ENCODE assay signal across 10 cellular contexts in the genomic region with DNA sequence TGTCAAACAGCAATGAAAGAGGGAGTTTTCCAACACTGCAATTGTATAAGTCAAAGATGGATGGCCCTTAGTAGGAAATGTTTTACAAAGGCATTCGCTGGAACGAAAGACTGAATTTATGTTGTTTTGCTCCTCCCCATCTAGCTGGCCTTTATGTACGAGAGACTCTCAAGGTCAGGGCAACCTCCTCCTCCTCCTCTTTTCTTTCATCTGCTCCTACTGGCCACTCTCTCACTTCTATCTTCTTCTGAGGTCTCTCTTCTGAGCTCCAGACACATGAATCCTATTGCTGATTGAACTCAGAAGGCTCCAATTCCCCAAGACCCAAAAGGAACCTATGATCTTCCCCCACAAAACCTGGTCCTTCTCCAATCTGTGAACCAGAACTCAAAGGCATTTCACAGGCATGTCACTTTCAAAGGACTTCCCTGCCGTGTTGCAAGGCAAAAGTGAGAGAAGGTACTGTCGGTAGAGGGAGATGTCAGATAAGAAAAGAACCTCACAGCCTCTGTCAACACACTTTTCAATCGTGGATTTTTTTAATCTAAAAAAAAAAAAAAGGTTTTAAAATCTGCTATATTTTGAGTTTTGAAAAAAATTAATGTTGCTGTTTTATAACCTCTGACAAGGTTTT. TPM values are rescaled to one million over a fixed set of nuclear protein-coding genes. Genes with fewer than 3 reads are reported as not detected.
DNase-seq lines count a peak whose midpoint lies in the region; ATAC-seq and TF ChIP-seq lines count a peak whose summit lies in the region.
"Had no signal": no experiment of that assay in that cellular context is flagged by ENCODE, and none has a peak within 500 bp of the region (broad histone marks: within the 10 kb centered on the region; RNA-seq: fewer than 3 reads in every experiment).

No MANE protein-coding gene starts in this region.

- H3K18ac ChIP-seq in neuronal stem cell (ENCODE audit: low read length) = no peak overlapping the region

- no peak overlapping the region for H3K4ac ChIP-seq in neuronal stem cell (ENCODE audit: low read length)

- H3K9me3 ChIP-seq in neuronal stem cell (replicated peaks in 1 of 2; ENCODE audit: control insufficient read depth in 2 of 2, insufficient read depth in 1 of 2, low read depth in 1 of 2, low read length in 2 of 2) = no peaks in the 10 kb centered on the region
- H3K9me3 ChIP-seq: Caco-2 had no signal

- H3K9ac ChIP-seq in neuronal stem cell (ENCODE audit: low read depth, low read length, poor library complexity) = no peak overlapping the region

- no peak overlapping the region for H2AK5ac ChIP-seq in neuronal stem cell (ENCODE audit: low read depth, low read length)

- no peak overlapping the region for H3K14ac ChIP-seq in neuronal stem cell (ENCODE audit: low read length)

- no peak overlapping the region for H2BK15ac ChIP-seq in neuronal stem cell (ENCODE audit: low read length)

- H3K36me3 ChIP-seq in neuronal stem cell (replicated peaks in 1 of 2; ENCODE audit: control insufficient read depth in 2 of 2, insufficient read depth in 2 of 2, low read length in 2 of 2) = no peaks in the 10 kb centered on the region

- DNase-seq in NCI-H1694 treated with DMSO at 0.1 percent for 48 hours (lab: John Stamatoyannopoulos, UW) = peak; percentile 13
- no peak for DNase-seq in NCI-H1694 (lab: John Stamatoyannopoulos, UW)
- peak; percentile 16 for DNase-seq in NCI-H2196 treated with DMSO at 0.1 percent for 48 hours (lab: John Stamatoyannopoulos, UW; ENCODE audit: unreplicated experiment)
- DNase-seq in cerebellum (ENCODE audit: low spot score) = peak; percentile 62
- peak; percentile 27 for DNase-seq in neuronal stem cell (ENCODE audit: low spot score)
- no peak for DNase-seq in activated CD8-positive, alpha-beta T cell treated with anti-CD3 and anti-CD28 coated beads for 36 hours
- DNase-seq: naive B cell had no signal

- peaks cover 14% of the 10 kb centered on the region for H3K27me3 Mint-ChIP-seq in activated CD8-positive, alpha-beta T cell treated with anti-CD3 and anti-CD28 coated beads for 36 hours

- CTCF ChIA-PET in activated CD8-positive, alpha-beta T cell treated with anti-CD3 and anti-CD28 coated beads for 36 hours (lab: Charles Lee) = interaction anchor here (0.9 to 5.1 kb wide), 3 partner anchors 12 to 309 kb away, joined by 3 to 23 read pairs (median 4); no protein-coding TSS in a partner anchor

- POLR2A ChIA-PET in activated CD8-positive, alpha-beta T cell treated with anti-CD3 and anti-CD28 coated beads for 36 hours (lab: Charles Lee) = no interaction called here

- no CpG with 5 or more reads among the region's 6 CpGs for WGBS in neuronal stem cell (ENCODE audit: extremely low coverage in 2 of 2, insufficient read length in 2 of 2, insufficient replicate concordance in 1 of 2), 2 donors

- no peak for TF ChIP-seq CTCF in activated CD8-positive, alpha-beta T cell treated with anti-CD3 and anti-CD28 coated beads for 36 hours (IDR thresholded peaks at IDR 0.05)

- no peak overlapping the region for H3K23ac ChIP-seq in neuronal stem cell (ENCODE audit: low read depth, low read length, poor library complexity)

- no peaks in the 10 kb centered on the region for H3K79me1 ChIP-seq in neuronal stem cell (ENCODE audit: low read depth, low read length)

- no peaks in the 10 kb centered on the region for H3K4me1 Mint-ChIP-seq in activated CD8-positive, alpha-beta T cell treated with anti-CD3 and anti-CD28 coated beads for 36 hours (ENCODE audit: low read depth)
- H3K4me1 Mint-ChIP-seq: naive B cell had no signal

- no peak overlapping the region for H4K91ac ChIP-seq in neuronal stem cell (ENCODE audit: low read depth, low read length, poor library complexity)

- H3K27me3 ChIP-seq in neuronal stem cell (ENCODE audit: control insufficient read depth in 3 of 3, insufficient read depth in 3 of 3, low read depth in 1 of 3, low read length in 3 of 3) = peaks cover 0 to 24% (median 0%) of the 10 kb centered on the region in 3 experiments

- H3K4me3 Mint-ChIP-seq in activated CD8-positive, alpha-beta T cell treated with anti-CD3 and anti-CD28 coated beads for 36 hours = no peak overlapping the region
- H3K4me3 Mint-ChIP-seq: naive B cell had no signal

- H2BK12ac ChIP-seq in neuronal stem cell (ENCODE audit: low read length) = no peak overlapping the region

- no peak overlapping the region for H2BK120ac ChIP-seq in neuronal stem cell (ENCODE audit: low read depth, low read length)

- no peak overlapping the region for H3K27ac Mint-ChIP-seq in activated CD8-positive, alpha-beta T cell treated with anti-CD3 and anti-CD28 coated beads for 36 hours

- no peak overlapping the region for H3K27ac ChIP-seq in neuronal stem cell (replicated peaks; ENCODE audit: low read length)

- intact Hi-C loops in activated CD8-positive, alpha-beta T cell treated with anti-CD3 and anti-CD28 coated beads for 36 hours (cut with micrococcal nuclease) = loop anchor here (10.0 kb wide), 1 partner anchor 122 kb away; no protein-coding TSS in a partner anchor

- no peaks in the 10 kb centered on the region for H3K4me1 ChIP-seq in neuronal stem cell (ENCODE audit: control insufficient read depth in 2 of 2, insufficient read depth in 1 of 2, low read depth in 1 of 2, low read length in 2 of 2)
- H3K4me1 ChIP-seq: Caco-2 had no signal

- no peak overlapping the region for H4K8ac ChIP-seq in neuronal stem cell (ENCODE audit: low read depth, low read length)

- H2BK5ac ChIP-seq in neuronal stem cell (ENCODE audit: low read length) = no peak overlapping the region

- no peaks in the 10 kb centered on the region for H3K36me3 Mint-ChIP-seq in activated CD8-positive, alpha-beta T cell treated with anti-CD3 and anti-CD28 coated beads for 36 hours (ENCODE audit: low read depth)
- H3K36me3 Mint-ChIP-seq: naive B cell had no signal

- no peak overlapping the region for H3K4me2 ChIP-seq in neuronal stem cell (ENCODE audit: insufficient read depth, low read length, poor library complexity, severe bottlenecking)

- H3K4me3 ChIP-seq in neuronal stem cell (ENCODE audit: low read length in 2 of 2) = no peak overlapping the region

- H2AFZ ChIP-seq in neuronal stem cell (ENCODE audit: low read length) = peak overlapping the region; percentile 68

- no peaks in the 10 kb centered on the region for H3K9me3 Mint-ChIP-seq in activated CD8-positive, alpha-beta T cell treated with anti-CD3 and anti-CD28 coated beads for 36 hours

- ATAC-seq in GM19328 (IDR thresholded peaks at IDR 0.05; ENCODE audit: unreplicated experiment) = no peak
- no peak for ATAC-seq in GM18517 (IDR thresholded peaks at IDR 0.05; ENCODE audit: unreplicated experiment)
- no peak for ATAC-seq in activated CD8-positive, alpha-beta T cell treated with anti-CD3 and anti-CD28 coated beads for 36 hours

RNA-seq across cellular contexts. Expression of a gene that starts 28.5 kb away (rescaled TPM):
- total RNA-seq in cerebellum = 42.2 TPM
- 28.9 TPM for polyA plus RNA-seq in neuronal stem cell (2013, experiment 1 of 2)
- 28.2 TPM for polyA plus RNA-seq in neuronal stem cell (2013, experiment 2 of 2)
- total RNA-seq in activated CD8-positive, alpha-beta T cell treated with anti-CD3 and anti-CD28 coated beads for 36 hours = 100 to 1,000 TPM; 101 to 106 TPM

Comparison
In these comparisons a context has a peak if more than half of its experiments do, and no peak if none do; other contexts are left out.
1. DNase-seq: peak in NCI-H1694 treated with DMSO at 0.1 percent for 48 hours (single experiment), NCI-H2196 treated with DMSO at 0.1 percent for 48 hours (single experiment), cerebellum (single experiment) and neuronal stem cell (single experiment); none in NCI-H1694 (single experiment) and activated CD8-positive, alpha-beta T cell treated with anti-CD3 and anti-CD28 coated beads for 36 hours (single experiment).